In genomic region chr22:37638351-37639069, GRCh38 we compare ENCODE assay signal across 8 cellular contexts. TPM values are rescaled to one million over a fixed set of nuclear protein-coding genes. Genes with fewer than 3 reads are reported as not detected.
DNase-seq lines count a peak whose midpoint lies in the region; ATAC-seq, FAIRE-seq and TF ChIP-seq lines count a peak whose summit lies in the region.

No MANE protein-coding gene starts in this region.

- ATAC-seq in GM19455 (IDR thresholded peaks at IDR 0.05; ENCODE audit: unreplicated experiment), result no peak
- ATAC-seq in HG02970 (IDR thresholded peaks at IDR 0.05; ENCODE audit: low FRiP score, unreplicated experiment), result no peak
- ATAC-seq in HG02840 (IDR thresholded peaks at IDR 0.05; ENCODE audit: low FRiP score, unreplicated experiment), result no peak

- peak overlapping the region; percentile 36 for H3K27ac Mint-ChIP-seq in endodermal cell

- no peaks in the 10 kb centered on the region for H3K9me3 Mint-ChIP-seq in endodermal cell

- H3K36me3 Mint-ChIP-seq in endodermal cell (ENCODE audit: low read depth), result peaks cover 4% of the 10 kb centered on the region

- H3K36me3 ChIP-seq in endodermal cell (ENCODE audit: control insufficient read depth, insufficient read depth, low read length) (no peaks in the 10 kb centered on the region), parathyroid adenoma (ENCODE audit: control insufficient read depth, insufficient read depth, low read length) (no peaks in the 10 kb centered on the region), testis (ENCODE audit: low read depth, missing control alignments) (no peaks in the 10 kb centered on the region)

- WGBS in endodermal cell (ENCODE audit: insufficient coverage in 1 of 2, insufficient read length in 1 of 2), 2 experiments, result 80 to 93% methylated on average over 6 to 11 of the region's 11 CpGs
- WGBS in testis, 2 donors, result 45 to 54% methylated on average over 8 to 11 of the region's 11 CpGs

- H3K27me3 ChIP-seq in endodermal cell (ENCODE audit: control insufficient read depth, insufficient read depth, low read length, poor library complexity, severe bottlenecking) (no peaks in the 10 kb centered on the region), parathyroid adenoma (ENCODE audit: control insufficient read depth, insufficient read depth, low read length) (no peaks in the 10 kb centered on the region), testis (no peaks in the 10 kb centered on the region)

- H3K27ac ChIP-seq in endodermal cell (ENCODE audit: low read depth, low read length) (no peak overlapping the region), parathyroid adenoma (no peak overlapping the region), testis (peak overlapping the region in 1 of 2 donors; percentile 72)

- H3K4me3 ChIP-seq in endodermal cell (ENCODE audit: low read length) (peak overlapping the region; percentile 87), parathyroid adenoma (ENCODE audit: low read depth, low read length) (peak overlapping the region; percentile 67), testis (peak overlapping the region in 1 of 2 donors; percentile 67)

- H3K4me1 Mint-ChIP-seq in endodermal cell, result peaks cover 25% of the 10 kb centered on the region

- H3K9me3 ChIP-seq in endodermal cell (ENCODE audit: control insufficient read depth, low read length) (no peaks in the 10 kb centered on the region), parathyroid adenoma (ENCODE audit: control insufficient read depth, low read length) (no peaks in the 10 kb centered on the region), testis (no peaks in the 10 kb centered on the region)

- TF ChIP-seq CTCF in endodermal cell (conservative IDR thresholded peaks at IDR 0.05) (no peak), parathyroid adenoma (IDR thresholded peaks at IDR 0.05) (no peak), testis (IDR thresholded peaks at IDR 0.05) (no peak)

- H3K79me2 ChIP-seq in parathyroid adenoma, result peaks cover 2% of the 10 kb centered on the region

- peak overlapping the region; percentile 69 for H3K4me3 Mint-ChIP-seq in endodermal cell

- peaks cover 12% of the 10 kb centered on the region for H3K4me1 ChIP-seq in endodermal cell (ENCODE audit: control insufficient read depth, insufficient read depth, low read length)
- H3K4me1 ChIP-seq in parathyroid adenoma, result peaks cover 41% of the 10 kb centered on the region
- peaks cover 46% of the 10 kb centered on the region for H3K4me1 ChIP-seq in testis

- peak; percentile 67 for FAIRE-seq in GM12892 (lab: Jason Lieb, UNC)

- H3K9ac ChIP-seq in endodermal cell (ENCODE audit: extremely low read depth, low read length, poor library complexity, severe bottlenecking), result no peak overlapping the region
- no peak overlapping the region for H3K9ac ChIP-seq in parathyroid adenoma

- no peaks in the 10 kb centered on the region for H3K27me3 Mint-ChIP-seq in endodermal cell (ENCODE audit: insufficient read depth)

- no peak for TF ChIP-seq POLR2A in GM12892 (IDR thresholded peaks at IDR 0.05; ENCODE audit: low read depth, low read length)
- TF ChIP-seq POLR2A in testis (IDR thresholded peaks at IDR 0.05), result no peak

- H2AFZ ChIP-seq in parathyroid adenoma, result peak overlapping the region; percentile 84

- peak overlapping the region; percentile 87 for H3K4me2 ChIP-seq in parathyroid adenoma (ENCODE audit: low read length)

- DNase-seq in GM12892 (ENCODE audit: insufficient read length), result no peak
- DNase-seq in OCI-M1 (lab: John Stamatoyannopoulos, UW), result peak; percentile 36
- DNase-seq in endodermal cell, result peak; percentile 77
- no peak for DNase-seq in testis

- intact Hi-C loops in testis (cut with DNase I; ENCODE audit: low total_unique reads), result no loop called here

RNA-seq across cellular contexts. Expression of gene SH3BP1, which starts 1.0 kb away (rescaled TPM):
- 35.9 TPM for polyA plus RNA-seq in GM12892 (2012; ENCODE audit: missing spikeins)
- total RNA-seq in endodermal cell (10 to 100 TPM; 37.7 to 38.6 TPM), testis (10 to 100 TPM; 15.7 to 23.6 TPM)
- polyA plus RNA-seq in endodermal cell (2013, experiment 1 of 2), result 15.7 TPM
- polyA plus RNA-seq in endodermal cell (2013, experiment 2 of 2), result 14.3 TPM
- 11.9 TPM for polyA plus RNA-seq in testis (ENCODE audit: insufficient read depth, low read depth, low replicate concordance)

RNA-seq across cellular contexts. Expression of gene PDXP, which starts 20.0 kb away (rescaled TPM):
- polyA plus RNA-seq in GM12892 (2012; ENCODE audit: missing spikeins), result 31.5 TPM
- total RNA-seq in endodermal cell (10 to 100 TPM; 23.5 to 29.3 TPM), testis (100 to 1,000 TPM in 1 of 2 donors, 10 to 100 TPM in 1; 95.7 to 117 TPM)
- polyA plus RNA-seq in endodermal cell (2013, experiment 1 of 2), result 40.4 TPM
- 40.7 TPM for polyA plus RNA-seq in endodermal cell (2013, experiment 2 of 2)
- 51.9 TPM for polyA plus RNA-seq in testis (ENCODE audit: insufficient read depth, low read depth, low replicate concordance)

RNA-seq across cellular contexts. Expression of gene GGA1, which starts 29.9 kb away (rescaled TPM):
- polyA plus RNA-seq in GM12892 (2012; ENCODE audit: missing spikeins), result 36.3 TPM
- total RNA-seq in endodermal cell (10 to 100 TPM; 87.5 TPM), testis (100 to 1,000 TPM; 274 to 359 TPM)
- 60.0 TPM for polyA plus RNA-seq in endodermal cell (2013, experiment 1 of 2)
- 56.4 TPM for polyA plus RNA-seq in endodermal cell (2013, experiment 2 of 2)
- 354 TPM for polyA plus RNA-seq in testis (ENCODE audit: insufficient read depth, low read depth, low replicate concordance)

RNA-seq across cellular contexts. Expression of gene LGALS1, which starts 36.9 kb away (rescaled TPM):
- 993 TPM for polyA plus RNA-seq in GM12892 (2012; ENCODE audit: missing spikeins)
- total RNA-seq in endodermal cell (10 to 100 TPM; 10.4 to 16.0 TPM), testis (100 to 1,000 TPM; 466 to 960 TPM)
- polyA plus RNA-seq in endodermal cell (2013, experiment 1 of 2), result 126 TPM
- polyA plus RNA-seq in endodermal cell (2013, experiment 2 of 2), result 131 TPM
- polyA plus RNA-seq in testis (ENCODE audit: insufficient read depth, low read depth, low replicate concordance), result 681 TPM

RNA-seq across cellular contexts. Expression of gene NOL12, which starts 47.6 kb away (rescaled TPM):
- 18.5 TPM for polyA plus RNA-seq in GM12892 (2012; ENCODE audit: missing spikeins)
- 10 to 100 TPM; 21.9 to 26.8 TPM for total RNA-seq in endodermal cell
- polyA plus RNA-seq in endodermal cell (2013, experiment 1 of 2), result 28.1 TPM
- polyA plus RNA-seq in endodermal cell (2013, experiment 2 of 2), result 24.4 TPM
- 10 to 100 TPM; 46.6 to 51.2 TPM for total RNA-seq in testis
- 76.2 TPM for polyA plus RNA-seq in testis (ENCODE audit: insufficient read depth, low read depth, low replicate concordance)

Comparison
In these comparisons a context has a peak if more than half of its experiments do, and no peak if none do; other contexts are left out.
1. DNase-seq: peak in OCI-M1 (single experiment) and endodermal cell (single experiment); none in GM12892 (single experiment) and testis (single experiment).